Comparison of ENCODE assay signal across 18 cellular contexts in genomic region chr5:2710910-2711309, GRCh38. TPM values are rescaled to one million over a fixed set of nuclear protein-coding genes. Genes with fewer than 3 reads are reported as not detected.
A peak's percentile ranks its signal among the peaks of the same experiment; 100 is the strongest.
DNase-seq lines count a peak whose midpoint lies in the region; ATAC-seq and TF ChIP-seq lines count a peak whose summit lies in the region.
"Had no signal": no experiment of that assay in that cellular context is flagged by ENCODE, and none has a peak within 500 bp of the region (broad histone marks: within the 10 kb centered on the region; RNA-seq: fewer than 3 reads in every experiment).

No MANE protein-coding gene starts in this region.

- ATAC-seq in HG02763 (IDR thresholded peaks at IDR 0.05; ENCODE audit: unreplicated experiment) = no peak
- ATAC-seq in activated CD8-positive, alpha-beta T cell treated with anti-CD3 and anti-CD28 coated beads for 36 hours = no peak
- ATAC-seq in HG03571 (IDR thresholded peaks at IDR 0.05; ENCODE audit: unreplicated experiment) = no peak
- ATAC-seq: GM12878, heart right ventricle had no signal

- no peak overlapping the region for H3K27ac ChIP-seq in VCaP
- H3K27ac ChIP-seq: heart right ventricle had no signal

- TF ChIP-seq CTCF in VCaP (conservative IDR thresholded peaks at IDR 0.05) (peak; percentile 39; the same call in 1 of the 2 replicates), glutamatergic neuron (IDR thresholded peaks at IDR 0.05; ENCODE audit: partially characterized antibody, unreplicated experiment) (peak; percentile 76)
- no peak for TF ChIP-seq CTCF in activated CD8-positive, alpha-beta T cell treated with anti-CD3 and anti-CD28 coated beads for 36 hours (IDR thresholded peaks at IDR 0.05)

- POLR2A ChIA-PET in activated CD8-positive, alpha-beta T cell treated with anti-CD3 and anti-CD28 coated beads for 36 hours (lab: Charles Lee) = no interaction called here

- H3K27me3 Mint-ChIP-seq in glutamatergic neuron (ENCODE audit: unreplicated experiment) = no peaks in the 10 kb centered on the region
- no peaks in the 10 kb centered on the region for H3K27me3 Mint-ChIP-seq in activated CD8-positive, alpha-beta T cell treated with anti-CD3 and anti-CD28 coated beads for 36 hours
- H3K27me3 Mint-ChIP-seq: activated naive CD4-positive, alpha-beta T cell treated with anti-CD3 and anti-CD28 coated beads, Interleukin-2, amount 50 U/mL, for 24 hours; central memory CD8-positive, alpha-beta T cell had no signal

- H3K36me3 ChIP-seq in H7 (replicated peaks; ENCODE audit: control insufficient read depth, insufficient read depth, low read length) = no peaks in the 10 kb centered on the region
- H3K36me3 ChIP-seq: BE2C, heart right ventricle had no signal

- no peak overlapping the region for H3K4me3 ChIP-seq in H7 (ENCODE audit: insufficient read depth, low read depth, low read length)
- H3K4me3 ChIP-seq: GM12878, heart right ventricle had no signal

- H3K4me1 Mint-ChIP-seq in glutamatergic neuron (ENCODE audit: low read depth, unreplicated experiment) = no peaks in the 10 kb centered on the region
- no peaks in the 10 kb centered on the region for H3K4me1 Mint-ChIP-seq in activated CD8-positive, alpha-beta T cell treated with anti-CD3 and anti-CD28 coated beads for 36 hours (ENCODE audit: low read depth)
- H3K4me1 Mint-ChIP-seq: activated naive CD4-positive, alpha-beta T cell treated with anti-CD3 and anti-CD28 coated beads, Interleukin-2, amount 50 U/mL, for 24 hours; central memory CD8-positive, alpha-beta T cell had no signal

- H3K36me3 Mint-ChIP-seq in glutamatergic neuron (ENCODE audit: unreplicated experiment) = no peaks in the 10 kb centered on the region
- no peaks in the 10 kb centered on the region for H3K36me3 Mint-ChIP-seq in activated CD8-positive, alpha-beta T cell treated with anti-CD3 and anti-CD28 coated beads for 36 hours (ENCODE audit: low read depth)
- H3K36me3 Mint-ChIP-seq: activated naive CD4-positive, alpha-beta T cell treated with anti-CD3 and anti-CD28 coated beads, Interleukin-2, amount 50 U/mL, for 24 hours had no signal

- DNase-seq in AG08395 (ENCODE audit: low spot score) = peak; percentile 32
- DNase-seq in H7 = peak; percentile 70
- DNase-seq in glutamatergic neuron = no peak
- DNase-seq in cerebellum (ENCODE audit: low spot score) = no peak
- no peak for DNase-seq in activated CD8-positive, alpha-beta T cell treated with anti-CD3 and anti-CD28 coated beads for 36 hours
- DNase-seq: BE2C, heart right ventricle, NCI-H1105, NCI-H345, substantia nigra, T-helper 2 cell had no signal

- H3K9me3 Mint-ChIP-seq in glutamatergic neuron (ENCODE audit: unreplicated experiment) = peaks cover 2% of the 10 kb centered on the region
- no peaks in the 10 kb centered on the region for H3K9me3 Mint-ChIP-seq in activated CD8-positive, alpha-beta T cell treated with anti-CD3 and anti-CD28 coated beads for 36 hours
- H3K9me3 Mint-ChIP-seq: activated naive CD4-positive, alpha-beta T cell treated with anti-CD3 and anti-CD28 coated beads, Interleukin-2, amount 50 U/mL, for 24 hours; central memory CD8-positive, alpha-beta T cell had no signal

- H3K27me3 ChIP-seq in H7 (ENCODE audit: control insufficient read depth, insufficient read depth, low read length) = no peaks in the 10 kb centered on the region
- H3K27me3 ChIP-seq: BE2C had no signal

- no peak overlapping the region for H3K27ac Mint-ChIP-seq in glutamatergic neuron (ENCODE audit: unreplicated experiment)
- H3K27ac Mint-ChIP-seq in activated CD8-positive, alpha-beta T cell treated with anti-CD3 and anti-CD28 coated beads for 36 hours = no peak overlapping the region
- H3K27ac Mint-ChIP-seq: activated naive CD4-positive, alpha-beta T cell treated with anti-CD3 and anti-CD28 coated beads, Interleukin-2, amount 50 U/mL, for 24 hours had no signal

- intact Hi-C loops in activated CD8-positive, alpha-beta T cell treated with anti-CD3 and anti-CD28 coated beads for 36 hours (cut with micrococcal nuclease) = no loop called here

- CTCF ChIA-PET in activated CD8-positive, alpha-beta T cell treated with anti-CD3 and anti-CD28 coated beads for 36 hours (lab: Charles Lee) = no interaction called here

- no peak overlapping the region for H3K4me3 Mint-ChIP-seq in glutamatergic neuron (ENCODE audit: unreplicated experiment)
- H3K4me3 Mint-ChIP-seq in activated CD8-positive, alpha-beta T cell treated with anti-CD3 and anti-CD28 coated beads for 36 hours = no peak overlapping the region
- H3K4me3 Mint-ChIP-seq: activated naive CD4-positive, alpha-beta T cell treated with anti-CD3 and anti-CD28 coated beads, Interleukin-2, amount 50 U/mL, for 24 hours; central memory CD8-positive, alpha-beta T cell had no signal

RNA-seq across cellular contexts. Expression of gene IRX2, which starts 40.6 kb away (rescaled TPM):
- 51.4 and 74.9 TPM in 2 replicates for total RNA-seq in H7 (2014; rRNA removed; shearing (Covaris generic))
- 60.7 TPM for total RNA-seq in glutamatergic neuron (ENCODE audit: unreplicated experiment)
- total RNA-seq in cerebellum = 17.6 TPM
- total RNA-seq in activated CD8-positive, alpha-beta T cell treated with anti-CD3 and anti-CD28 coated beads for 36 hours = not detected
- total RNA-seq: endothelial cell of umbilical vein, GM12878 had no signal

Comparison
In these comparisons a context has a peak if more than half of its experiments do, and no peak if none do; other contexts are left out.
1. DNase-seq: peak in AG08395 (single experiment) and H7 (single experiment); none in glutamatergic neuron (single experiment), cerebellum (single experiment) and activated CD8-positive, alpha-beta T cell treated with anti-CD3 and anti-CD28 coated beads for 36 hours (single experiment).
2. RNA of gene IRX2, which starts 40.6 kb away (total RNA-seq): 60.7 TPM in glutamatergic neuron (single experiment), 51.4 to 74.9 TPM in H7 and 17.6 TPM in cerebellum (single experiment); not detected in activated CD8-positive, alpha-beta T cell treated with anti-CD3 and anti-CD28 coated beads for 36 hours; every median in the first group is over 10 times any median in the second.